Comparison of ENCODE assay signal across 8 cellular contexts in the genomic region with DNA sequence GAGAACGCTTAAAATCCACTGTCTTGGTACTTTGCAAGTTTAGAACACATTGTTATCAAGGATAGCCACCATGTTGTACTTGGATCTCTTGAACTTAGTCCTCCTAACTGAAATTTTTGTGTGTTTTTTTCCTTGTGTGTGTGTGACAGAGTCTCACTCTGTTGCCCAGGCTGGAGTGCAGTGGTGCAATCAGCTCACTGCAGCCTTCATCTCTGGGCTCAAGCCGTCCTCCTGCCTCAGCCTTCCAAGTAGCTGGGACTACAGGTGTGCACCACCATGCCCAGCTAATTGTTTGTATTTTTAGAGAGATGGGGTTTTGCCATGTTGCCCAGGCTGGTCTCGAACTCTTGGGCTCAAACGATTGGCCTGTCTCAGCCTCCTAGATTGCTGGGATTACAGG. TPM values are rescaled to one million over a fixed set of nuclear protein-coding genes. Genes with fewer than 3 reads are reported as not detected.
DNase-seq lines count a peak whose midpoint lies in the region; ATAC-seq, FAIRE-seq and TF ChIP-seq lines count a peak whose summit lies in the region.
"Not testable (repeated sequence)": the region's sequence is repeated elsewhere in the genome, so short reads cannot be mapped to it uniquely, and the experiment has no call there.

No MANE protein-coding gene starts in this region.

- peak overlapping the region; percentile 17; the same call in 1 of the 2 replicates for H3K4me2 ChIP-seq in HCT116 (ENCODE audit: low read length)
- H3K4me2 ChIP-seq in IMR-90 (ENCODE audit: low read depth, low read length); K562 (ENCODE audit: insufficient read depth, low read length); HepG2 (ENCODE audit: low read depth, low read length): not testable (repeated sequence)

- not testable (repeated sequence) for DNase-seq in HCT116 (ENCODE audit: low read depth, low spot score); IMR-90; SK-N-MC (ENCODE audit: low read depth, low spot score); WTC11 (ENCODE audit: low spot score); K562 (ENCODE audit: extremely low read depth in 1 of 4, low spot score in 3 of 4); HepG2 (ENCODE audit: low spot score)
- DNase-seq in chondrocyte (ENCODE audit: low spot score) (peak; percentile 28), endodermal cell (peak; percentile 31)

- FAIRE-seq in K562 (lab: Jason Lieb, UNC); HepG2 (lab: Jason Lieb, UNC): not testable (repeated sequence)

- in situ Hi-C loops in IMR-90 (cut with MboI; ENCODE audit: low sequenced_read_pairs); HepG2 (cut with HindIII; ENCODE audit: extremely low pct_ligation_motif_present, low pct_unique_long_range_greater_than_20kb): not testable (repeated sequence)
- in situ Hi-C loops in K562 (cut with MboI): loop anchor here (25.0 kb wide), 1 partner anchor 618 kb away; no protein-coding TSS in a partner anchor

- H4K5ac ChIP-seq in IMR-90 (ENCODE audit: low read depth, low read length): not testable (repeated sequence)

- H3K79me2 ChIP-seq in HCT116 (ENCODE audit: insufficient read depth, low read length); K562 (ENCODE audit: control insufficient read depth, insufficient read depth, low read length); HepG2 (ENCODE audit: insufficient read depth, low read length): not testable (repeated sequence)

- not testable (repeated sequence) for H3K18ac ChIP-seq in IMR-90 (ENCODE audit: low read depth, low read length)

- not testable (repeated sequence) for H3K79me1 ChIP-seq in IMR-90 (ENCODE audit: low read depth in 1 of 2, low read length in 2 of 2)

- not testable (repeated sequence) for H3K4me3 ChIP-seq in HCT116 (replicated peaks in 1 of 2; ENCODE audit: low read depth in 1 of 2, low read length in 2 of 2); IMR-90 (ENCODE audit: insufficient read depth, low read depth, low read length); SK-N-MC; K562; endodermal cell (ENCODE audit: low read length); HepG2 (replicated peaks in 1 of 3; ENCODE audit: insufficient read depth in 1 of 3, low read depth in 2 of 3, low read length in 3 of 3)

- not testable (repeated sequence) for TF ChIP-seq CTCF in HCT116 (IDR thresholded peaks at IDR 0.05 in 2 of 3, conservative IDR thresholded peaks at IDR 0.05 in 1 of 3; ENCODE audit: borderline replicate concordance in 1 of 3, insufficient read depth in 1 of 3, low read depth in 2 of 3, low read length in 2 of 3); IMR-90 (conservative IDR thresholded peaks at IDR 0.05; ENCODE audit: low read depth, low read length); WTC11 (IDR thresholded peaks at IDR 0.05); K562 (IDR thresholded peaks at IDR 0.05 in 2 of 3, conservative IDR thresholded peaks at IDR 0.05 in 1 of 3; ENCODE audit: insufficient read depth in 2 of 3, low read depth in 1 of 3, low read length in 3 of 3); chondrocyte (IDR thresholded peaks at IDR 0.05); endodermal cell (conservative IDR thresholded peaks at IDR 0.05); HepG2 (CRISPR knock-in tag; IDR thresholded peaks at IDR 0.05)

- H3K4me3 Mint-ChIP-seq in WTC11; chondrocyte (ENCODE audit: unreplicated experiment); endodermal cell: not testable (repeated sequence)

- RAD21 ChIA-PET in HCT116 (lab: Charles Lee; ENCODE audit: low non-redundant PET in 1 of 2, low total read pairs in 2 of 2, uncharacterized antibody in 2 of 2, unreplicated experiment in 2 of 2): not testable (repeated sequence)

- H3K23ac ChIP-seq in IMR-90 (ENCODE audit: low read depth, low read length): not testable (repeated sequence)

- H2BK15ac ChIP-seq in IMR-90 (ENCODE audit: low read depth, low read length): not testable (repeated sequence)

- not testable (repeated sequence) for H4K8ac ChIP-seq in IMR-90 (ENCODE audit: low read depth in 2 of 2, low read length in 2 of 2)

- not testable (repeated sequence) for H3K36me3 Mint-ChIP-seq in WTC11; chondrocyte (ENCODE audit: low read depth); endodermal cell (ENCODE audit: low read depth)

- not testable (repeated sequence) for H3K9ac ChIP-seq in HCT116 (ENCODE audit: low read length); IMR-90 (ENCODE audit: low read depth, low read length); SK-N-MC (ENCODE audit: insufficient read length); K562 (ENCODE audit: insufficient read depth in 1 of 2, low read depth in 2 of 2, low read length in 2 of 2); endodermal cell (ENCODE audit: extremely low read depth, low read length, poor library complexity, severe bottlenecking); HepG2 (ENCODE audit: insufficient read depth, low read depth, low read length)

- H3K27ac Mint-ChIP-seq in WTC11; chondrocyte (ENCODE audit: unreplicated experiment); endodermal cell: not testable (repeated sequence)

- not testable (repeated sequence) for TF ChIP-seq EP300 in K562 (IDR thresholded peaks at IDR 0.05; ENCODE audit: low read length); HepG2 (IDR thresholded peaks at IDR 0.05; ENCODE audit: low read depth in 2 of 2, low read length in 2 of 2); HepG2 (CRISPR knock-in tag; IDR thresholded peaks at IDR 0.05; ENCODE audit: borderline replicate concordance)

- peaks cover 2 to 13% of the 10 kb centered on the region in 2 experiments; a peak in 2 of 4 replicates for H3K4me1 ChIP-seq in HCT116 (ENCODE audit: control insufficient read depth in 1 of 2, insufficient read depth in 2 of 2, low read length in 2 of 2)
- H3K4me1 ChIP-seq in IMR-90 (ENCODE audit: control insufficient read depth, insufficient read depth, low read length); K562 (replicated peaks in 1 of 2; ENCODE audit: control insufficient read depth in 2 of 2, insufficient read depth in 2 of 2, low read length in 2 of 2); endodermal cell (ENCODE audit: control insufficient read depth, insufficient read depth, low read length): not testable (repeated sequence)
- peaks cover 19% of the 10 kb centered on the region for H3K4me1 ChIP-seq in HepG2 (ENCODE audit: insufficient read depth, low read length)

- BruUV-seq in HCT116 (replicated peaks; lab: Mats Ljungman, UMichigan); IMR-90 (replicated peaks; lab: Mats Ljungman, UMichigan); K562 (replicated peaks; lab: Mats Ljungman, UMichigan); HepG2 (replicated peaks; lab: Mats Ljungman, UMichigan): not testable (repeated sequence)

- H3K27ac ChIP-seq in HCT116 (ENCODE audit: low read depth, low read length); IMR-90 (ENCODE audit: insufficient read depth, low read length); K562 (ENCODE audit: extremely low read depth, low read depth, low read length); endodermal cell (ENCODE audit: low read depth, low read length); HepG2 (ENCODE audit: extremely low read length, insufficient read depth, low read length): not testable (repeated sequence)
- peak overlapping the region; percentile 51 for H3K27ac ChIP-seq in SK-N-MC

- WGBS in IMR-90 (ENCODE audit: extremely low coverage in 2 of 2, insufficient read length in 1 of 2), 2 experiments: 25% methylated on average over 2 of the region's 4 CpGs; no CpG with 5 or more reads in 1 of the 2 experiments
- 6% methylated on average over 4 of the region's 4 CpGs for WGBS in K562 (ENCODE audit: insufficient coverage, low coverage, missing lambda C conversion rate)
- 74 to 80% methylated on average over 4 of the region's 4 CpGs for WGBS in endodermal cell (ENCODE audit: insufficient coverage in 1 of 2, insufficient read length in 1 of 2), 2 experiments
- WGBS in HepG2 (ENCODE audit: low lambda C conversion rate): 2% methylated on average over 2 of the region's 4 CpGs

- not testable (repeated sequence) for H2AK5ac ChIP-seq in IMR-90 (ENCODE audit: low read depth, low read length)

- not testable (repeated sequence) for H3K56ac ChIP-seq in IMR-90 (ENCODE audit: extremely low read depth, insufficient read depth, low read length)

- H2AK9ac ChIP-seq in IMR-90 (replicated peaks; ENCODE audit: low read depth, low read length, poor library complexity): not testable (repeated sequence)

- not testable (repeated sequence) for H4K91ac ChIP-seq in IMR-90 (ENCODE audit: insufficient read depth, low read depth, low read length)

- H2BK5ac ChIP-seq in IMR-90 (ENCODE audit: low read depth, low read length, poor library complexity, severe bottlenecking): not testable (repeated sequence)

- dilution Hi-C loops in IMR-90 (cut with HindIII; ENCODE audit: low sequenced_read_pairs, unreplicated experiment): not testable (repeated sequence)

- H3K9me2 ChIP-seq in HCT116 (ENCODE audit: insufficient read depth): not testable (repeated sequence)

- H3K14ac ChIP-seq in IMR-90 (replicated peaks; ENCODE audit: low read depth, low read length): not testable (repeated sequence)

- H3K9me1 ChIP-seq in IMR-90 (ENCODE audit: insufficient read depth, low read length); K562 (ENCODE audit: control insufficient read depth, insufficient read depth, low read length): not testable (repeated sequence)

- not testable (repeated sequence) for H3K27me3 ChIP-seq in HCT116 (ENCODE audit: insufficient read depth, low read length); IMR-90 (ENCODE audit: control insufficient read depth, insufficient read depth, low read length); K562 (ENCODE audit: control insufficient read depth in 2 of 2, insufficient read depth in 2 of 2, low read length in 2 of 2); endodermal cell (ENCODE audit: control insufficient read depth, insufficient read depth, low read length, poor library complexity, severe bottlenecking); HepG2 (ENCODE audit: control insufficient read depth in 1 of 2, insufficient read depth in 2 of 2, low read length in 2 of 2)

- not testable (repeated sequence) for H4K20me1 ChIP-seq in HCT116 (ENCODE audit: insufficient read depth); IMR-90 (ENCODE audit: insufficient read depth, low read length); K562 (replicated peaks; ENCODE audit: control insufficient read depth, insufficient read depth, low read length); HepG2 (ENCODE audit: insufficient read depth, low read length)

- not testable (repeated sequence) for H3K9me3 Mint-ChIP-seq in WTC11; chondrocyte (ENCODE audit: low read depth); endodermal cell

- H2BK20ac ChIP-seq in IMR-90 (ENCODE audit: low read depth, low read length): not testable (repeated sequence)

- POLR2A ChIA-PET in HCT116 (lab: Charles Lee); IMR-90 (lab: Charles Lee; ENCODE audit: unreplicated experiment); K562 (lab: Yijun Ruan, JAX); HepG2 (lab: Yijun Ruan, JAX): not testable (repeated sequence)
- POLR2A ChIA-PET in WTC11 (lab: Charles Lee): interaction anchor here (0.6 kb wide), 1 partner anchor 205 kb away, joined by 9 read pairs; no protein-coding TSS in a partner anchor

- not testable (repeated sequence) for H2BK120ac ChIP-seq in IMR-90 (ENCODE audit: low read depth, low read length)

- H3K9me3 ChIP-seq in HCT116 (ENCODE audit: control insufficient read depth in 1 of 2, insufficient read depth in 1 of 2, low read depth in 1 of 2, low read length in 2 of 2); IMR-90 (ENCODE audit: control insufficient read depth, insufficient read depth, low read length); SK-N-MC (ENCODE audit: low read depth, low read length); K562 (replicated peaks; ENCODE audit: control insufficient read depth, insufficient read depth, low read depth, low read length); endodermal cell (ENCODE audit: control insufficient read depth, low read length); HepG2 (ENCODE audit: low read length): not testable (repeated sequence)

- not testable (repeated sequence) for H3K36me3 ChIP-seq in HCT116 (ENCODE audit: control insufficient read depth in 1 of 2, insufficient read depth in 2 of 2, low read length in 2 of 2); IMR-90 (ENCODE audit: control insufficient read depth, insufficient read depth, low read length); SK-N-MC (ENCODE audit: insufficient read depth, low read length); K562 (ENCODE audit: control insufficient read depth, insufficient read depth, low read length); endodermal cell (ENCODE audit: control insufficient read depth, insufficient read depth, low read length); HepG2 (replicated peaks in 1 of 2; ENCODE audit: control insufficient read depth in 1 of 2, insufficient read depth in 2 of 2, low read length in 2 of 2)

- not testable (repeated sequence) for H3K4me1 Mint-ChIP-seq in WTC11; chondrocyte (ENCODE audit: low read depth); endodermal cell

- ATAC-seq in HCT116; IMR-90 (ENCODE audit: low read depth); WTC11; K562; HepG2: not testable (repeated sequence)

- not testable (repeated sequence) for TF ChIP-seq RAD21 in HCT116 (IDR thresholded peaks at IDR 0.05; ENCODE audit: low read depth); IMR-90 (IDR thresholded peaks at IDR 0.05; ENCODE audit: low read length); K562 (CRISPR knock-in tag; conservative IDR thresholded peaks at IDR 0.05 in 1 of 2, IDR thresholded peaks at IDR 0.05 in 1 of 2); HepG2 (CRISPR knock-in tag; IDR thresholded peaks at IDR 0.05)

- not testable (repeated sequence) for H3K4ac ChIP-seq in IMR-90 (ENCODE audit: low read depth, low read length)

- TF ChIP-seq POLR2A in HCT116 (IDR thresholded peaks at IDR 0.05; ENCODE audit: borderline replicate concordance, extremely low read depth, insufficient read depth, insufficient read length); IMR-90 (IDR thresholded peaks at IDR 0.05; ENCODE audit: low read depth, low read length); K562 (conservative IDR thresholded peaks at IDR 0.05); HepG2 (IDR thresholded peaks at IDR 0.05; ENCODE audit: insufficient read depth in 1 of 2, low read depth in 2 of 2, low read length in 2 of 2): not testable (repeated sequence)

- H2AFZ ChIP-seq in HCT116 (ENCODE audit: low read depth, low read length, poor library complexity, severe bottlenecking); K562 (ENCODE audit: low read depth, low read length); HepG2 (ENCODE audit: low read length): not testable (repeated sequence)
- peak overlapping the region; percentile 43 for H2AFZ ChIP-seq in IMR-90 (replicated peaks; ENCODE audit: low read length, poor library complexity)

- CTCF ChIA-PET in HCT116 (lab: Charles Lee) (interaction anchor here (2.2 kb wide), 1 partner anchor 147 kb away, joined by 9 read pairs; no protein-coding TSS in a partner anchor), WTC11 (lab: Charles Lee) (interaction anchor here (0.9 to 2.8 kb wide), 2 partner anchors 10 to 14 kb away, joined by 3 to 12 read pairs; no protein-coding TSS in a partner anchor), K562 (lab: Yijun Ruan, JAX; ENCODE audit: low intra/inter-chr PET ratio) (interaction anchor here (1.0 to 2.6 kb wide), 2 partner anchors 147 to 627 kb away, joined by 3 to 11 read pairs; no protein-coding TSS in a partner anchor)
- CTCF ChIA-PET in IMR-90 (lab: Yijun Ruan, JAX); HepG2 (lab: Yijun Ruan, JAX; ENCODE audit: low intra/inter-chr PET ratio, low total read pairs): not testable (repeated sequence)

- intact Hi-C loops in HCT116 (cut with micrococcal nuclease): loop anchor here (5.0 kb wide), 1 partner anchor 448 kb away; no protein-coding TSS in a partner anchor
- intact Hi-C loops in IMR-90 (cut with micrococcal nuclease): loop anchor here (10.0 kb wide), 1 partner anchor 256 kb away; no protein-coding TSS in a partner anchor
- intact Hi-C loops in K562 (cut with micrococcal nuclease): not testable (repeated sequence)
- intact Hi-C loops in HepG2 (cut with micrococcal nuclease; ENCODE audit: unreplicated experiment): loop anchor here (2.0 kb wide), 1 partner anchor 126 kb away; no protein-coding TSS in a partner anchor

- H3K27me3 Mint-ChIP-seq in WTC11 (ENCODE audit: low read depth); chondrocyte (ENCODE audit: low read depth); endodermal cell (ENCODE audit: insufficient read depth): not testable (repeated sequence)

RNA-seq across cellular contexts. Expression of a gene that starts 34.5 kb away (rescaled TPM):
- total RNA-seq in HCT116 (2021; ENCODE audit: unreplicated experiment): 34.5 TPM
- 38.2 and 47.2 TPM in 2 replicates for polyA plus RNA-seq in HCT116 (2012)
- total RNA-seq in IMR-90 (2012; rRNA removed): 4.1 and 5.0 TPM in 2 replicates
- polyA plus RNA-seq in IMR-90 (2012; rRNA removed): 21.9 and 22.6 TPM in 2 replicates
- polyA plus RNA-seq in IMR-90 (2012; cell fraction: cytosol; rRNA removed): 19.6 and 26.0 TPM in 2 replicates
- polyA plus RNA-seq in IMR-90 (2012; cell fraction: nucleus; rRNA removed; ENCODE audit: low replicate concordance): 27.5 and 33.3 TPM in 2 replicates
- total RNA-seq in WTC11 (2021): 41.6 to 43.5 TPM (median 42.9 TPM) in 3 replicates
- 23.2 and 65.0 TPM in 2 replicates for total RNA-seq in K562 (2011; cell fraction: chromatin; rRNA removed; ENCODE audit: low replicate concordance)
- 30.5 and 35.3 TPM in 2 replicates for total RNA-seq in K562 (2011; cell fraction: nucleolus; rRNA removed)
- 22.2 and 23.5 TPM in 2 replicates for total RNA-seq in K562 (2011; cell fraction: nucleoplasm; rRNA removed)
- total RNA-seq in K562 (2014; rRNA removed): 9.2 and 12.4 TPM in 2 replicates
- total RNA-seq in K562 (2014; rRNA removed; fragmentation: Illumina TruSeq; extraction: Trizol): 10.8 and 14.0 TPM in 2 replicates
- total RNA-seq in K562 (2015; rRNA removed; fragmentation: Illumina TruSeq; extraction: Trizol): 13.4 and 15.1 TPM in 2 replicates
- total RNA-seq in K562 (2021): 30.2 and 32.1 TPM in 2 replicates
- polyA plus RNA-seq in K562 (2011; rRNA removed): 12.8 and 17.6 TPM in 2 replicates
- polyA plus RNA-seq in K562 (2011; cell fraction: cytosol; rRNA removed): 9.3 and 13.0 TPM in 2 replicates
- polyA plus RNA-seq in K562 (2011; cell fraction: nucleus; rRNA removed): 15.6 and 24.1 TPM in 2 replicates
- 19.1 and 31.6 TPM in 2 replicates for polyA plus RNA-seq in K562 (2012)
- 23.8 and 24.5 TPM in 2 replicates for polyA plus RNA-seq in K562 (2014; fragmentation: Illumina TruSeq; extraction: Trizol)
- polyA plus RNA-seq in K562 (2014; fragmentation: Nextera tagmentation; extraction: Ambion mirVana): 1 to 10 TPM; 9.1 to 10.0 TPM
- 17.0 and 20.8 TPM in 2 replicates for polyA plus RNA-seq in K562 (2014; rRNA removed)
- 9.2 and 9.7 TPM in 2 replicates for polyA minus RNA-seq in K562 (2011; rRNA and poly(A)+ RNA removed)
- polyA minus RNA-seq in K562 (2011; cell fraction: cytosol; rRNA and poly(A)+ RNA removed): 21.2 and 21.5 TPM in 2 replicates
- 11.3 and 12.9 TPM in 2 replicates for polyA minus RNA-seq in K562 (2011; cell fraction: nucleus; rRNA and poly(A)+ RNA removed)
- 32.4 to 48.5 TPM (median 46.5 TPM) in 3 replicates for total RNA-seq in chondrocyte
- total RNA-seq in endodermal cell: 10 to 100 TPM; 54.8 to 84.4 TPM
- polyA plus RNA-seq in endodermal cell (2013, experiment 1 of 2): 54.6 TPM
- polyA plus RNA-seq in endodermal cell (2013, experiment 2 of 2): 54.2 TPM
- 16.5 and 17.8 TPM in 2 replicates for total RNA-seq in HepG2 (2016; rRNA removed; fragmentation: Illumina TruSeq; extraction: Trizol)
- 8.1 and 9.5 TPM in 2 replicates for total RNA-seq in HepG2 (2016; cell fraction: cytosol; rRNA removed; fragmentation: Illumina TruSeq; extraction: Trizol; ENCODE audit: low read depth)
- total RNA-seq in HepG2 (2016; cell fraction: insoluble cytoplasmic fraction; rRNA removed; fragmentation: Illumina TruSeq; extraction: Trizol): 13.6 and 19.1 TPM in 2 replicates
- 17.2 and 18.9 TPM in 2 replicates for total RNA-seq in HepG2 (2016; cell fraction: membrane; rRNA removed; fragmentation: Illumina TruSeq; extraction: Trizol)
- total RNA-seq in HepG2 (2016; cell fraction: nucleus; rRNA removed; fragmentation: Illumina TruSeq; extraction: Trizol): 15.6 and 22.1 TPM in 2 replicates
- 26.7 and 28.2 TPM in 2 replicates for polyA plus RNA-seq in HepG2 (2011; rRNA removed)
- polyA plus RNA-seq in HepG2 (2011; cell fraction: cytosol; rRNA removed): 12.3 and 16.0 TPM in 2 replicates
- 38.7 and 43.3 TPM in 2 replicates for polyA plus RNA-seq in HepG2 (2011; cell fraction: nucleus; rRNA removed)
- polyA plus RNA-seq in HepG2 (2012): 36.1 and 37.4 TPM in 2 replicates
- 10.4 and 12.9 TPM in 2 replicates for polyA plus RNA-seq in HepG2 (2016; cell fraction: cytosol; fragmentation: Illumina TruSeq; extraction: Trizol; ENCODE audit: low read depth)
- polyA plus RNA-seq in HepG2 (2016; cell fraction: insoluble cytoplasmic fraction; fragmentation: Illumina TruSeq; extraction: Trizol; ENCODE audit: low read depth): 27.6 and 31.7 TPM in 2 replicates
- 23.3 and 26.7 TPM in 2 replicates for polyA plus RNA-seq in HepG2 (2016; cell fraction: membrane; fragmentation: Illumina TruSeq; extraction: Trizol; ENCODE audit: low read depth)
- polyA plus RNA-seq in HepG2 (2016; cell fraction: nucleus; fragmentation: Illumina TruSeq; extraction: Trizol; ENCODE audit: insufficient read depth, low read depth): 51.1 and 66.8 TPM in 2 replicates
- 23.4 and 53.2 TPM in 2 replicates for polyA minus RNA-seq in HepG2 (2011; rRNA and poly(A)+ RNA removed; ENCODE audit: low replicate concordance)
- polyA minus RNA-seq in HepG2 (2011; cell fraction: cytosol; rRNA and poly(A)+ RNA removed): 14.9 and 17.7 TPM in 2 replicates
- polyA minus RNA-seq in HepG2 (2011; cell fraction: nucleus; rRNA and poly(A)+ RNA removed): 15.5 and 16.5 TPM in 2 replicates
